18 cellular contexts compared by ENCODE assay signal in the genomic region with DNA sequence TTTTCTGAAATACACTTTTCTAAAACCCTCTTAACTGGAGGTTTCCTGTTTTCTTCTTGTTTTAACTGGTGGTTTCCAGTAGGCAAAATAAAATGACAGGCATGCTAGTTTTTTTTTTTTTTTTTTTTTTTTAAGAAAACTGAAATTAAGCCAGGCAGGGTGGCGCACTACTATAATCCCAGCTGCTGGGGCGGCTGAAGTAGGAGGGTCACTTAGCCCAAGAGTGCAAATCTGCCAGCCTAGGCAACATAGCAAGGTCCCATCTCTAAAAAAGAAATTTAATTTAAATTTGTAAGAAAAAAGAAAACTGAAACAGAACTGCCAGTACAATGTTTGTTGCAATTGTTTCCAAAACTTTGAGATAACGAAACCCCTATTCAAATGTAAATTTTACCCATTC. TPM values are rescaled to one million over a fixed set of nuclear protein-coding genes. Genes with fewer than 3 reads are reported as not detected.
"Had no signal": no experiment of that assay in that cellular context is flagged by ENCODE, and none has a peak within 500 bp of the region (broad histone marks: within the 10 kb centered on the region; RNA-seq: fewer than 3 reads in every experiment).

No MANE protein-coding gene starts in this region.

- ATAC-seq: activated CD8-positive, alpha-beta T cell treated with anti-CD3 and anti-CD28 coated beads for 36 hours; activated T-cell treated with anti-CD3 and anti-CD28 coated beads, Interleukin-2, amount 50 U/mL, for 4 hours; body of pancreas; left cardiac atrium had no signal

- H3K4me1 ChIP-seq: colonic mucosa, foreskin keratinocyte, psoas muscle, right lobe of liver, testis had no signal

- H3K36me3 ChIP-seq: adrenal gland, colonic mucosa, lower lobe of right lung, right lobe of liver had no signal

- DNase-seq: activated B cell treated with CpG ODN at 0.5 μM for 24 hours; activated CD4-positive, alpha-beta T cell treated with anti-CD3 and anti-CD28 coated beads for 48 hours; activated CD8-positive, alpha-beta T cell treated with anti-CD3 and anti-CD28 coated beads for 36 hours; activated effector memory CD4-positive, alpha-beta T cell treated with anti-CD3 and anti-CD28 coated beads, Interleukin-2, amount 50 U/mL, for 16 hours; activated T-cell treated with anti-CD3 and anti-CD28 coated beads, Interleukin-2, amount 50 U/mL, for 4 hours; adrenal gland; body of pancreas; central memory CD4-positive, alpha-beta T cell; colonic mucosa; effector CD4-positive, alpha-beta T cell; foreskin keratinocyte; left cardiac atrium; lower lobe of right lung; psoas muscle; right lobe of liver; T-helper 17 cell; testis had no signal

- H3K27ac ChIP-seq: adrenal gland, body of pancreas, colonic mucosa, foreskin keratinocyte, lower lobe of right lung, psoas muscle, right lobe of liver, testis had no signal

- H3K9me3 ChIP-seq: adrenal gland, body of pancreas, colonic mucosa, lower lobe of right lung, psoas muscle, right lobe of liver, testis had no signal

- FAIRE-seq: endothelial cell of umbilical vein had no signal

- H3K27me3 ChIP-seq: adrenal gland, body of pancreas, colonic mucosa, foreskin keratinocyte, right lobe of liver, testis had no signal

- H3K4me3 ChIP-seq: adrenal gland, body of pancreas, colonic mucosa, lower lobe of right lung, psoas muscle, right lobe of liver, testis had no signal

RNA-seq across cellular contexts. Expression of a gene that starts 44.0 kb away (rescaled TPM):
- total RNA-seq: activated B cell treated with CpG ODN at 0.5 μM for 24 hours had no signal
